8 cellular contexts compared by ENCODE assay signal in the genomic region with DNA sequence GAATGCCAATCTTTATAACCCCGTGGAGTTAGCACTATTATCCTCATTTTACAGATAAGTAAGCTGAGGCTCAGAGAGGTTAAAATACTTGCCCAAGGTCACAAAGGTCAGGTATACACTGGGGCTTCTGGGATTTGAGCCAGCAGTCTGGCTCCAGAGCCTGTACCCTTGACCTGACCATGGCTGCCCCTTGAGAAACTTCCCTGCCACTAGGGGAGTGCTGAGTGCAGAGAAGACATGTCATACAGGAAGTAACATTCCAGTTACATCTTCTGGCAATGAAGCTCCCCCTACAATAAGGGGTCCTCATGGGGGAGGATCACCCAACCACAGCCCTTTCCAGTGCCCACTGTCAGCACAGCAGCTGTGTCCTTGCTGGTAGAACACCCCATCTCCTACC. TPM values are rescaled to one million over a fixed set of nuclear protein-coding genes. Genes with fewer than 3 reads are reported as not detected.
DNase-seq lines count a peak whose midpoint lies in the region; ATAC-seq, FAIRE-seq and TF ChIP-seq lines count a peak whose summit lies in the region.
"Not testable (repeated sequence)": the region's sequence is repeated elsewhere in the genome, so short reads cannot be mapped to it uniquely, and the experiment has no call there.

No MANE protein-coding gene starts in this region.

- H3K36me3 Mint-ChIP-seq in H9 (ENCODE audit: insufficient read depth in 1 of 3, low read depth in 3 of 3); WTC11: not testable (repeated sequence)

- FAIRE-seq in K562 (lab: Jason Lieb, UNC); HepG2 (lab: Jason Lieb, UNC): not testable (repeated sequence)

- not testable (repeated sequence) for TF ChIP-seq RAD21 in K562 (CRISPR knock-in tag; conservative IDR thresholded peaks at IDR 0.05 in 1 of 2, IDR thresholded peaks at IDR 0.05 in 1 of 2); HepG2 (CRISPR knock-in tag; IDR thresholded peaks at IDR 0.05)

- not testable (repeated sequence) for H3K9ac ChIP-seq in H9 (ENCODE audit: extremely low read depth, insufficient read length, low read length); K562 (ENCODE audit: insufficient read depth in 1 of 2, low read depth in 2 of 2, low read length in 2 of 2); HepG2 (ENCODE audit: insufficient read depth, low read depth, low read length)

- not testable (repeated sequence) for H3K36me3 ChIP-seq in GM06990 (ENCODE audit: control insufficient read depth, insufficient read depth, low read length); K562 (ENCODE audit: control insufficient read depth, insufficient read depth, low read length); HepG2 (replicated peaks in 1 of 2; ENCODE audit: control insufficient read depth in 1 of 2, insufficient read depth in 2 of 2, low read length in 2 of 2)

- not testable (repeated sequence) for H3K27ac ChIP-seq in H9 (ENCODE audit: insufficient read length, low read depth, low read length); K562 (ENCODE audit: extremely low read depth, low read depth, low read length); HepG2 (ENCODE audit: extremely low read length, insufficient read depth, low read length)

- not testable (repeated sequence) for H4K5ac ChIP-seq in H9 (ENCODE audit: insufficient read length, low read depth, low read length)

- H3K14ac ChIP-seq in H9 (ENCODE audit: insufficient read depth, low read length): not testable (repeated sequence)

- H3K79me2 ChIP-seq in H9 (ENCODE audit: insufficient read depth, low read length); K562 (ENCODE audit: control insufficient read depth, insufficient read depth, low read length); HepG2 (ENCODE audit: insufficient read depth, low read length): not testable (repeated sequence)

- POLR2A ChIA-PET in WTC11 (lab: Charles Lee); K562 (lab: Yijun Ruan, JAX); HepG2 (lab: Yijun Ruan, JAX): not testable (repeated sequence)

- ATAC-seq in HG03432 (IDR thresholded peaks at IDR 0.05; ENCODE audit: unreplicated experiment) (peak; percentile 37), WTC11 (peak; percentile 38; the same call in 1 of the 2 replicates), K562 (peak; percentile 62), HepG2 (peak; percentile 58)

- DNase-seq in GM06990 (ENCODE audit: extremely low read depth, insufficient read length); H9; WTC11 (ENCODE audit: low spot score); HepG2 (ENCODE audit: low spot score): not testable (repeated sequence)
- DNase-seq in OCI-M1 (lab: John Stamatoyannopoulos, UW) (peak; percentile 15), K562 (ENCODE audit: extremely low read depth in 1 of 4, low spot score in 3 of 4) (peak in 1 of 4 experiments; percentile 19)

- not testable (repeated sequence) for H4K91ac ChIP-seq in H9 (ENCODE audit: insufficient read length, low read depth, low read length)

- no CpG with 5 or more reads among the region's 1 CpG for WGBS in H9 (ENCODE audit: extremely low coverage, insufficient read length, low lambda C conversion rate)
- 5% methylated on average over 1 of the region's 1 CpG for WGBS in K562 (ENCODE audit: insufficient coverage, low coverage, missing lambda C conversion rate)
- WGBS in HepG2 (ENCODE audit: low lambda C conversion rate): 0% methylated on average over 1 of the region's 1 CpG

- not testable (repeated sequence) for H2BK120ac ChIP-seq in H9 (ENCODE audit: low read depth, low read length, poor library complexity, severe bottlenecking)

- H3K9me1 ChIP-seq in K562 (ENCODE audit: control insufficient read depth, insufficient read depth, low read length): not testable (repeated sequence)

- not testable (repeated sequence) for H3K4me3 ChIP-seq in GM06990 (replicated peaks; ENCODE audit: low read depth, low read length); K562; HepG2 (replicated peaks in 1 of 3; ENCODE audit: insufficient read depth in 1 of 3, low read depth in 2 of 3, low read length in 3 of 3)

- not testable (repeated sequence) for H2BK12ac ChIP-seq in H9 (ENCODE audit: insufficient read length, low read depth, low read length)

- not testable (repeated sequence) for H3K23me2 ChIP-seq in H9 (ENCODE audit: insufficient read length, low read depth, low read length, poor library complexity, severe bottlenecking)

- H3K27me3 Mint-ChIP-seq in H9 (ENCODE audit: low read depth); WTC11 (ENCODE audit: low read depth): not testable (repeated sequence)

- CTCF ChIA-PET in WTC11 (lab: Charles Lee): interaction anchor here (1.6 kb wide), 1 partner anchor 105 kb away, joined by 3 read pairs; no protein-coding TSS in a partner anchor
- CTCF ChIA-PET in K562 (lab: Yijun Ruan, JAX; ENCODE audit: low intra/inter-chr PET ratio); HepG2 (lab: Yijun Ruan, JAX; ENCODE audit: low intra/inter-chr PET ratio, low total read pairs): not testable (repeated sequence)

- H3K4me1 ChIP-seq in H9 (ENCODE audit: insufficient read depth, low read length); K562 (replicated peaks in 1 of 2; ENCODE audit: control insufficient read depth in 2 of 2, insufficient read depth in 2 of 2, low read length in 2 of 2); HepG2 (ENCODE audit: insufficient read depth, low read length): not testable (repeated sequence)

- H2AFZ ChIP-seq in H9 (ENCODE audit: low read length); HepG2 (ENCODE audit: low read length): not testable (repeated sequence)
- H2AFZ ChIP-seq in K562 (ENCODE audit: low read depth, low read length): peak overlapping the region; percentile 38; the same call in 1 of the 2 replicates

- TF ChIP-seq EP300 in K562 (IDR thresholded peaks at IDR 0.05; ENCODE audit: low read length); HepG2 (IDR thresholded peaks at IDR 0.05; ENCODE audit: low read depth in 2 of 2, low read length in 2 of 2); HepG2 (CRISPR knock-in tag; IDR thresholded peaks at IDR 0.05; ENCODE audit: borderline replicate concordance): not testable (repeated sequence)

- H4K8ac ChIP-seq in H9 (replicated peaks; ENCODE audit: insufficient read length, low read depth, low read length): not testable (repeated sequence)

- H3K9me3 Mint-ChIP-seq in H9, WTC11: not testable (repeated sequence)

- H3K23ac ChIP-seq in H9 (ENCODE audit: insufficient read length, low read depth, low read length): not testable (repeated sequence)

- in situ Hi-C loops in K562 (cut with MboI); HepG2 (cut with HindIII; ENCODE audit: extremely low pct_ligation_motif_present, low pct_unique_long_range_greater_than_20kb): not testable (repeated sequence)

- TF ChIP-seq CTCF in GM06990 (IDR thresholded peaks at IDR 0.05; ENCODE audit: insufficient read depth, low read length, poor library complexity, severe bottlenecking) (peak; percentile 6), GM12873 (IDR thresholded peaks at IDR 0.05; ENCODE audit: insufficient read depth, low read depth, low read length, missing control alignments) (peak; percentile 12), H9 (conservative IDR thresholded peaks at IDR 0.05) (0 out of 3 replicates have a peak, but pooled peaks have one; percentile 14), K562 (IDR thresholded peaks at IDR 0.05 in 2 of 3, conservative IDR thresholded peaks at IDR 0.05 in 1 of 3; ENCODE audit: insufficient read depth in 2 of 3, low read depth in 1 of 3, low read length in 3 of 3) (0 out of 6 replicates have a peak, but pooled peaks of 1 of the 3 experiments have one; percentile 18)
- not testable (repeated sequence) for TF ChIP-seq CTCF in WTC11 (IDR thresholded peaks at IDR 0.05); HepG2 (CRISPR knock-in tag; IDR thresholded peaks at IDR 0.05)

- H3K56ac ChIP-seq in H9 (ENCODE audit: insufficient read length, low read depth, low read length): not testable (repeated sequence)

- H3T11ph ChIP-seq in H9 (ENCODE audit: low read length): not testable (repeated sequence)

- not testable (repeated sequence) for BruUV-seq in K562 (replicated peaks; lab: Mats Ljungman, UMichigan); HepG2 (replicated peaks; lab: Mats Ljungman, UMichigan)

- H3K4ac ChIP-seq in H9 (ENCODE audit: low read depth, low read length): not testable (repeated sequence)

- not testable (repeated sequence) for H3K79me1 ChIP-seq in H9 (ENCODE audit: insufficient read depth, low read depth, low read length, poor library complexity, severe bottlenecking)

- not testable (repeated sequence) for H3K4me2 ChIP-seq in H9 (ENCODE audit: insufficient read depth, insufficient read length, low read length); K562 (ENCODE audit: insufficient read depth, low read length); HepG2 (ENCODE audit: low read depth, low read length)

- H3K4me3 Mint-ChIP-seq in H9, WTC11: not testable (repeated sequence)

- TF ChIP-seq POLR2A in K562 (conservative IDR thresholded peaks at IDR 0.05); HepG2 (IDR thresholded peaks at IDR 0.05; ENCODE audit: insufficient read depth in 1 of 2, low read depth in 2 of 2, low read length in 2 of 2): not testable (repeated sequence)

- H3K4me1 Mint-ChIP-seq in H9 (peaks cover 13 to 14% of the 10 kb centered on the region in 2 experiments), WTC11 (peaks cover 11% of the 10 kb centered on the region)

- not testable (repeated sequence) for H2BK15ac ChIP-seq in H9 (ENCODE audit: low read depth, low read length)

- intact Hi-C loops in K562 (cut with micrococcal nuclease); HepG2 (cut with micrococcal nuclease; ENCODE audit: unreplicated experiment): not testable (repeated sequence)

- not testable (repeated sequence) for H3K18ac ChIP-seq in H9 (ENCODE audit: insufficient read length, low read depth, low read length)

- H3K27me3 ChIP-seq in GM06990 (replicated peaks; ENCODE audit: control insufficient read depth, insufficient read depth, low read length); H9 (ENCODE audit: insufficient read depth, low read length); K562 (ENCODE audit: control insufficient read depth in 2 of 2, insufficient read depth in 2 of 2, low read length in 2 of 2); HepG2 (ENCODE audit: control insufficient read depth in 1 of 2, insufficient read depth in 2 of 2, low read length in 2 of 2): not testable (repeated sequence)

- H2BK5ac ChIP-seq in H9 (ENCODE audit: insufficient read length, low read length): not testable (repeated sequence)

- H3K9me3 ChIP-seq in H9 (ENCODE audit: control insufficient read depth, low read depth, low read length); K562 (replicated peaks; ENCODE audit: control insufficient read depth, insufficient read depth, low read depth, low read length); HepG2 (ENCODE audit: low read length): not testable (repeated sequence)

- not testable (repeated sequence) for H3K27ac Mint-ChIP-seq in H9, WTC11

- H4K20me1 ChIP-seq in H9 (ENCODE audit: control insufficient read depth, insufficient read depth, insufficient read length); K562 (replicated peaks; ENCODE audit: control insufficient read depth, insufficient read depth, low read length); HepG2 (ENCODE audit: insufficient read depth, low read length): not testable (repeated sequence)

- not testable (repeated sequence) for H2AK5ac ChIP-seq in H9 (ENCODE audit: insufficient read length, low read length)

- not testable (repeated sequence) for H2BK20ac ChIP-seq in H9 (ENCODE audit: low read depth, low read length, poor library complexity, severe bottlenecking)

RNA-seq across cellular contexts. Expression of gene SGMS1, which starts 43.6 kb away (rescaled TPM):
- total RNA-seq in H9 (2021) (19.3 and 20.4 TPM in 2 replicates), WTC11 (2021) (12.4 to 14.0 TPM (median 13.2 TPM) in 3 replicates), K562 (2014; rRNA removed) (187 and 232 TPM in 2 replicates), K562 (2014; rRNA removed; fragmentation: Illumina TruSeq; extraction: Trizol) (82.2 and 82.5 TPM in 2 replicates), K562 (2015; rRNA removed; fragmentation: Illumina TruSeq; extraction: Trizol) (82.3 and 83.8 TPM in 2 replicates), K562 (2021) (91.8 and 94.0 TPM in 2 replicates), HepG2 (2016; rRNA removed; fragmentation: Illumina TruSeq; extraction: Trizol) (13.1 and 15.1 TPM in 2 replicates)
- 267 and 295 TPM in 2 replicates for total RNA-seq in K562 (2011; cell fraction: chromatin; rRNA removed; ENCODE audit: low replicate concordance)
- total RNA-seq in K562 (2011; cell fraction: nucleolus; rRNA removed): 202 and 204 TPM in 2 replicates
- 277 and 388 TPM in 2 replicates for total RNA-seq in K562 (2011; cell fraction: nucleoplasm; rRNA removed)
- polyA plus RNA-seq in K562 (2011; rRNA removed) (69.8 and 89.6 TPM in 2 replicates), K562 (2014; fragmentation: Illumina TruSeq; extraction: Trizol) (61.5 and 69.7 TPM in 2 replicates), K562 (2014; fragmentation: Nextera tagmentation; extraction: Ambion mirVana) (10 to 100 TPM; 22.6 to 25.3 TPM), K562 (2014; rRNA removed) (63.2 and 82.2 TPM in 2 replicates), HepG2 (2011; rRNA removed) (6.2 and 6.5 TPM in 2 replicates)
- 58.5 and 88.3 TPM in 2 replicates for polyA plus RNA-seq in K562 (2011; cell fraction: cytosol; rRNA removed)
- polyA plus RNA-seq in K562 (2011; cell fraction: nucleus; rRNA removed): 74.4 and 107 TPM in 2 replicates
- 27.2 and 40.1 TPM in 2 replicates for polyA plus RNA-seq in K562 (2012)
- 116 and 125 TPM in 2 replicates for polyA minus RNA-seq in K562 (2011; rRNA and poly(A)+ RNA removed)
- 75.6 and 79.4 TPM in 2 replicates for polyA minus RNA-seq in K562 (2011; cell fraction: cytosol; rRNA and poly(A)+ RNA removed)
- 297 and 317 TPM in 2 replicates for polyA minus RNA-seq in K562 (2011; cell fraction: nucleus; rRNA and poly(A)+ RNA removed)
- 38.8 and 42.6 TPM in 2 replicates for total RNA-seq in HepG2 (2016; cell fraction: cytosol; rRNA removed; fragmentation: Illumina TruSeq; extraction: Trizol; ENCODE audit: low read depth)
- 12.0 and 16.0 TPM in 2 replicates for total RNA-seq in HepG2 (2016; cell fraction: insoluble cytoplasmic fraction; rRNA removed; fragmentation: Illumina TruSeq; extraction: Trizol)
- 15.3 and 19.7 TPM in 2 replicates for total RNA-seq in HepG2 (2016; cell fraction: membrane; rRNA removed; fragmentation: Illumina TruSeq; extraction: Trizol)
- 29.3 and 32.5 TPM in 2 replicates for total RNA-seq in HepG2 (2016; cell fraction: nucleus; rRNA removed; fragmentation: Illumina TruSeq; extraction: Trizol)
- 4.5 and 5.3 TPM in 2 replicates for polyA plus RNA-seq in HepG2 (2011; cell fraction: cytosol; rRNA removed)
- 7.2 and 8.6 TPM in 2 replicates for polyA plus RNA-seq in HepG2 (2011; cell fraction: nucleus; rRNA removed)
- 9.9 and 11.1 TPM in 2 replicates for polyA plus RNA-seq in HepG2 (2012)
- polyA plus RNA-seq in HepG2 (2016; cell fraction: cytosol; fragmentation: Illumina TruSeq; extraction: Trizol; ENCODE audit: low read depth): 1.4 and 1.7 TPM in 2 replicates
- polyA plus RNA-seq in HepG2 (2016; cell fraction: insoluble cytoplasmic fraction; fragmentation: Illumina TruSeq; extraction: Trizol; ENCODE audit: low read depth): 9.2 and 10.6 TPM in 2 replicates
- polyA plus RNA-seq in HepG2 (2016; cell fraction: membrane; fragmentation: Illumina TruSeq; extraction: Trizol; ENCODE audit: low read depth): 4.5 and 5.4 TPM in 2 replicates
- polyA plus RNA-seq in HepG2 (2016; cell fraction: nucleus; fragmentation: Illumina TruSeq; extraction: Trizol; ENCODE audit: insufficient read depth, low read depth): 10.6 and 13.6 TPM in 2 replicates
- 8.4 and 35.9 TPM in 2 replicates for polyA minus RNA-seq in HepG2 (2011; rRNA and poly(A)+ RNA removed; ENCODE audit: low replicate concordance)
- polyA minus RNA-seq in HepG2 (2011; cell fraction: cytosol; rRNA and poly(A)+ RNA removed): 7.3 and 10.5 TPM in 2 replicates
- 55.9 and 58.2 TPM in 2 replicates for polyA minus RNA-seq in HepG2 (2011; cell fraction: nucleus; rRNA and poly(A)+ RNA removed)
